ENCODE assay signal across 20 cellular contexts in genomic region chr1:196063952-196064351, GRCh38.
A peak's percentile ranks its signal among the peaks of the same experiment; 100 is the strongest.
DNase-seq lines count a peak whose midpoint lies in the region; ATAC-seq, FAIRE-seq and TF ChIP-seq lines count a peak whose summit lies in the region.
"Had no signal": no experiment of that assay in that cellular context is flagged by ENCODE, and none has a peak within 500 bp of the region (broad histone marks: within the 10 kb centered on the region; RNA-seq: fewer than 3 reads in every experiment).

No MANE protein-coding gene starts in this region.

- H3K36me3 Mint-ChIP-seq in astrocyte (ENCODE audit: low read depth, unreplicated experiment) (no peaks in the 10 kb centered on the region), T-helper 17 cell (ENCODE audit: low read depth) (no peaks in the 10 kb centered on the region)
- H3K36me3 Mint-ChIP-seq: CD14-positive monocyte had no signal

- CTCF ChIA-PET in PC-3 (lab: Charles Lee), result no interaction called here

- H2AFZ ChIP-seq in astrocyte (ENCODE audit: low read depth, low read length) (no peak overlapping the region), PC-3 (ENCODE audit: low read length) (no peak overlapping the region)

- H3K4me3 ChIP-seq in astrocyte (ENCODE audit: insufficient read depth, low read depth, low read length) (no peak overlapping the region), PC-3 (ENCODE audit: low read length) (no peak overlapping the region)

- H3K9ac ChIP-seq in astrocyte (ENCODE audit: low read length) (no peak overlapping the region), PC-3 (ENCODE audit: low read length) (no peak overlapping the region)

- POLR2A ChIA-PET in PC-3 (lab: Charles Lee; ENCODE audit: unreplicated experiment), result no interaction called here

- H3K27ac Mint-ChIP-seq in astrocyte (ENCODE audit: unreplicated experiment) (no peak overlapping the region), T-helper 17 cell (no peak overlapping the region)
- H3K27ac Mint-ChIP-seq: CD14-positive monocyte had no signal

- H3K4me2 ChIP-seq in astrocyte (ENCODE audit: low read length) (no peak overlapping the region), PC-3 (ENCODE audit: low read length) (no peak overlapping the region)

- intact Hi-C loops in PC-3 (cut with micrococcal nuclease), result no loop called here

- no peak overlapping the region for H3K4me3 Mint-ChIP-seq in astrocyte (ENCODE audit: unreplicated experiment)
- no peak overlapping the region for H3K4me3 Mint-ChIP-seq in T-helper 17 cell
- H3K4me3 Mint-ChIP-seq: CD14-positive monocyte had no signal

- no peaks in the 10 kb centered on the region for H3K27me3 ChIP-seq in astrocyte (ENCODE audit: insufficient read depth, low read length)
- no peaks in the 10 kb centered on the region for H3K27me3 ChIP-seq in PC-3 (ENCODE audit: low read length)

- no peaks in the 10 kb centered on the region for H3K79me2 ChIP-seq in astrocyte (ENCODE audit: insufficient read depth, low read length)
- H3K79me2 ChIP-seq in PC-3 (ENCODE audit: low read length), result no peaks in the 10 kb centered on the region

- H3K4me1 Mint-ChIP-seq in astrocyte (ENCODE audit: low read depth, unreplicated experiment) (peaks cover 4% of the 10 kb centered on the region), T-helper 17 cell (no peaks in the 10 kb centered on the region)
- H3K4me1 Mint-ChIP-seq: CD14-positive monocyte had no signal

- H3K9me3 ChIP-seq in astrocyte (ENCODE audit: insufficient read depth, low read depth, low read length) (no peaks in the 10 kb centered on the region), PC-3 (ENCODE audit: low read length) (no peaks in the 10 kb centered on the region), T-helper 17 cell (ENCODE audit: control insufficient read depth, low read length, poor library complexity, severe bottlenecking) (no peaks in the 10 kb centered on the region)

- ATAC-seq in PC-3 (no peak), GM19395 (IDR thresholded peaks at IDR 0.05; ENCODE audit: unreplicated experiment) (no peak), HG03442 (IDR thresholded peaks at IDR 0.05; ENCODE audit: unreplicated experiment) (no peak), T-helper 17 cell (no peak)
- ATAC-seq: Panc1 had no signal

- H3K36me3 ChIP-seq in astrocyte (ENCODE audit: insufficient read depth, low read length) (no peaks in the 10 kb centered on the region), PC-3 (ENCODE audit: low read depth, low read length) (no peaks in the 10 kb centered on the region)

- H3K27ac ChIP-seq in astrocyte (ENCODE audit: low read depth, low read length) (no peak overlapping the region), PC-3 (ENCODE audit: low read length) (no peak overlapping the region)

- no peaks in the 10 kb centered on the region for H3K9me3 Mint-ChIP-seq in astrocyte (ENCODE audit: unreplicated experiment)

- no TSS peak for BruUV-seq in PC-3 (replicated peaks; lab: Mats Ljungman, UMichigan)

- FAIRE-seq in astrocyte (lab: Jason Lieb, UNC), result no peak
- FAIRE-seq: A204.1, GM12892, GM19239, HTR-8/SVneo had no signal

- H3K27me3 Mint-ChIP-seq in astrocyte (ENCODE audit: low read depth, unreplicated experiment) (no peaks in the 10 kb centered on the region), T-helper 17 cell (no peaks in the 10 kb centered on the region)

- no peak for TF ChIP-seq CTCF in astrocyte (IDR thresholded peaks at IDR 0.05; ENCODE audit: insufficient read depth, low read depth, low read length)
- no peak for TF ChIP-seq CTCF in PC-3 (conservative IDR thresholded peaks at IDR 0.05; ENCODE audit: low read depth, low read length)

- H4K20me1 ChIP-seq in astrocyte (ENCODE audit: insufficient read depth, low read length) (no peaks in the 10 kb centered on the region), PC-3 (ENCODE audit: low read length) (no peaks in the 10 kb centered on the region)

- peak; percentile 8 for DNase-seq in A172 (ENCODE audit: low spot score)
- peak; percentile 31 for DNase-seq in LHCN-M2 (ENCODE audit: low read depth)
- peak; percentile 26 for DNase-seq in astrocyte (ENCODE audit: low read depth)
- peak; percentile 25 for DNase-seq in myocyte (ENCODE audit: low read depth)
- DNase-seq in PC-3, result no peak
- DNase-seq in T-helper 17 cell, result no peak
- DNase-seq: NCI-H1048, NCI-H2107, NCI-H345, NCI-H526 treated with DMSO at 0.1 percent for 48 hours, SHP77, SW 1271 had no signal

- no peaks in the 10 kb centered on the region for H3K9me2 ChIP-seq in PC-3 (replicated peaks; ENCODE audit: low read length)

- H3F3A ChIP-seq in PC-3 (ENCODE audit: low read length, unreplicated experiment), result no peaks in the 10 kb centered on the region

- H3K4me1 ChIP-seq in astrocyte (ENCODE audit: insufficient read depth, low read length) (no peaks in the 10 kb centered on the region), PC-3 (ENCODE audit: insufficient read depth, low read length) (no peaks in the 10 kb centered on the region)

Comparison
In these comparisons a context has a peak if more than half of its experiments do, and no peak if none do; other contexts are left out.
1. DNase-seq: peak in A172 (single experiment), LHCN-M2 (single experiment), astrocyte (single experiment) and myocyte (single experiment); none in PC-3 (single experiment) and T-helper 17 cell (0 of 3).